Comparison of ENCODE assay signal across 16 cellular contexts in genomic region chr16:68400924-68401460, GRCh38.
"Had no signal": no experiment of that assay in that cellular context is flagged by ENCODE, and none has a peak within 500 bp of the region (broad histone marks: within the 10 kb centered on the region; RNA-seq: fewer than 3 reads in every experiment).

No MANE protein-coding gene starts in this region.

- H3K27ac ChIP-seq: adrenal gland, coronary artery, gastrocnemius medialis, heart right ventricle, left ventricle myocardium inferior, psoas muscle, right lobe of liver, upper lobe of right lung had no signal

- H3K4me3 Mint-ChIP-seq: nephron had no signal

- H3K4me3 ChIP-seq: adrenal gland, coronary artery, gastrocnemius medialis, heart right ventricle, left ventricle myocardium inferior, psoas muscle, right lobe of liver, upper lobe of right lung had no signal

- DNase-seq: adrenal gland; caudate nucleus; effector CD8-positive, alpha-beta T cell; gastrocnemius medialis; heart right ventricle; islet precursor cell; left ventricle myocardium inferior; mesenchymal stem cell; psoas muscle; SIG-M5; stimulated activated CD4-positive, alpha-beta T cell treated with anti-CD3 and anti-CD28 coated beads, Interleukin-2, amount 100 ng/mL, for 24 hours; stimulated activated naive CD4-positive, alpha-beta T cell treated with Interleukin-2 at 50 U/mL for 16 hours; upper lobe of right lung had no signal

- H3K9me3 Mint-ChIP-seq: nephron had no signal

- H3K27ac Mint-ChIP-seq: nephron had no signal

- H3K36me3 ChIP-seq: adrenal gland, gastrocnemius medialis, heart right ventricle, left ventricle myocardium inferior, right lobe of liver, upper lobe of right lung had no signal

- H3K4me1 ChIP-seq: gastrocnemius medialis, heart right ventricle, left ventricle myocardium inferior, psoas muscle, upper lobe of right lung had no signal

- ATAC-seq: gastrocnemius medialis, heart right ventricle, psoas muscle, right lobe of liver, upper lobe of right lung had no signal

- H3K27me3 ChIP-seq: adrenal gland, gastrocnemius medialis, right lobe of liver, upper lobe of right lung had no signal

- H3K9me3 ChIP-seq: adrenal gland, gastrocnemius medialis, heart right ventricle, left ventricle myocardium inferior, psoas muscle, right lobe of liver, upper lobe of right lung had no signal
